ENCODE assay signal across 1 cellular context in the genomic region with DNA sequence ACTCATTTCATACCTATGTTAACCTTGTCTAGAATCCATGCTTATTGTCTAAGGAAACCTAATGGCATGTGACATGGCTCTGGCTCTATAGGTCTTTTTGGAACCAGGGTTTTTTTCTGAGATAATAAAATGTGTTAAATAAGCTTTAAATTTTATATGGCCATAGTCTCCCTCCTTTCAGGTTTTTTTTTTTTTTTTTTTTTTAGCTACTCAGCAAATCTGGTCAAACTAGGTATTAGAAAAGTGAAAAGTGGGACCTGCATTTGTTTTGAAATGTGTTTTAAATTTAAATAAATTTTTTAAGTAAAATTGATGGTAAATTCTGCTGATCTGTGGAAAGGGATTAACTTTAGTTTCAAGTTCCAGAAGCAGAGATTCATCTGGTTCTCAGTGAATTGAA.
TF ChIP-seq lines count a peak whose summit lies in the region.

No MANE protein-coding gene starts in this region.

TF ChIP-seq in GM12878, 131 proteins besides CTCF, POLR2A, EP300 and RAD21 (continued from another document):
- TF ChIP-seq BHLHE40 (IDR thresholded peaks at IDR 0.05; ENCODE audit: borderline replicate concordance in 1 of 2, low read depth in 2 of 2, low read length in 1 of 2) (no peak), JUND (IDR thresholded peaks at IDR 0.05; ENCODE audit: low read depth, low read length) (no peak), MXI1 (IDR thresholded peaks at IDR 0.05; ENCODE audit: low read depth, low read length) (no peak), YBX1 (IDR thresholded peaks at IDR 0.05) (no peak), CHD4 (IDR thresholded peaks at IDR 0.05) (no peak), NBN (IDR thresholded peaks at IDR 0.05) (no peak), SMAD5 (IDR thresholded peaks at IDR 0.05; ENCODE audit: low read depth) (no peak), LARP7 (IDR thresholded peaks at IDR 0.05) (no peak)
- TF ChIP-seq, protein P1, sequence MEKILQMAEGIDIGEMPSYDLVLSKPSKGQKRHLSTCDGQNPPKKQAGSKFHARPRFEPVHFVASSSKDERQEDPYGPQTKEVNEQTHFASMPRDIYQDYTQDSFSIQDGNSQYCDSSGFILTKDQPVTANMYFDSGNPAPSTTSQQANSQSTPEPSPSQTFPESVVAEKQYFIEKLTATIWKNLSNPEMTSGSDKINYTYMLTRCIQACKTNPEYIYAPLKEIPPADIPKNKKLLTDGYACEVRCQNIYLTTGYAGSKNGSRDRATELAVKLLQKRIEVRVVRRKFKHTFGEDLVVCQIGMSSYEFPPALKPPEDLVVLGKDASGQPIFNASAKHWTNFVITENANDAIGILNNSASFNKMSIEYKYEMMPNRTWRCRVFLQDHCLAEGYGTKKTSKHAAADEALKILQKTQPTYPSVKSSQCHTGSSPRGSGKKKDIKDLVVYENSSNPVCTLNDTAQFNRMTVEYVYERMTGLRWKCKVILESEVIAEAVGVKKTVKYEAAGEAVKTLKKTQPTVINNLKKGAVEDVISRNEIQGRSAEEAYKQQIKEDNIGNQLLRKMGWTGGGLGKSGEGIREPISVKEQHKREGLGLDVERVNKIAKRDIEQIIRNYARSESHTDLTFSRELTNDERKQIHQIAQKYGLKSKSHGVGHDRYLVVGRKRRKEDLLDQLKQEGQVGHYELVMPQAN (conservative IDR thresholded peaks at IDR 0.05) = no peak
